ENCODE assay signal across 11 cellular contexts in genomic region chr2:201208563-201209252, GRCh38. TPM values are rescaled to one million over a fixed set of nuclear protein-coding genes. Genes with fewer than 3 reads are reported as not detected.
DNase-seq lines count a peak whose midpoint lies in the region; ATAC-seq, FAIRE-seq and TF ChIP-seq lines count a peak whose summit lies in the region.
"Had no signal": no experiment of that assay in that cellular context is flagged by ENCODE, and none has a peak within 500 bp of the region (broad histone marks: within the 10 kb centered on the region; RNA-seq: fewer than 3 reads in every experiment).

No MANE protein-coding gene starts in this region.

- H3K4me1 Mint-ChIP-seq in MCF 10A (ENCODE audit: insufficient read depth, unreplicated experiment) = no peaks in the 10 kb centered on the region

- intact Hi-C loops in MCF 10A (cut with micrococcal nuclease) = no loop called here

- in situ Hi-C loops in HAP-1 (cut with MboI; ENCODE audit: low sequenced_read_pairs) = no loop called here

- H3K9me3 ChIP-seq in mucosa of rectum (ENCODE audit: control insufficient read depth in 2 of 2, low read length in 2 of 2) = no peaks in the 10 kb centered on the region
- H3K9me3 ChIP-seq in HAP-1 = no peaks in the 10 kb centered on the region

- no peak overlapping the region for H3K4me3 Mint-ChIP-seq in MCF 10A (ENCODE audit: unreplicated experiment)

- H3K27me3 ChIP-seq in mucosa of rectum (ENCODE audit: control insufficient read depth in 2 of 2, insufficient read depth in 2 of 2, low read length in 2 of 2) (no peaks in the 10 kb centered on the region), HAP-1 (ENCODE audit: low read depth) (no peaks in the 10 kb centered on the region)

- FAIRE-seq in GM19239 (lab: Jason Lieb, UNC) = peak; percentile 44

- no peak overlapping the region for H3K9ac ChIP-seq in mucosa of rectum (ENCODE audit: low read depth in 1 of 2, low read length in 2 of 2)

- no peaks in the 10 kb centered on the region for H3K36me3 Mint-ChIP-seq in MCF 10A (ENCODE audit: insufficient read depth, unreplicated experiment)

- no peaks in the 10 kb centered on the region for H3K9me3 Mint-ChIP-seq in MCF 10A (ENCODE audit: unreplicated experiment)

- TF ChIP-seq CTCF in MCF 10A (IDR thresholded peaks at IDR 0.05; ENCODE audit: unreplicated experiment) (no peak), foreskin fibroblast (IDR thresholded peaks at IDR 0.05; ENCODE audit: low read depth, low read length) (no peak)

- H3K27me3 Mint-ChIP-seq in MCF 10A (ENCODE audit: insufficient read depth, unreplicated experiment) = no peaks in the 10 kb centered on the region

- ATAC-seq in HG02884 (IDR thresholded peaks at IDR 0.05; ENCODE audit: unreplicated experiment) = peak; percentile 68
- ATAC-seq: stimulated activated naive CD8-positive, alpha-beta T cell treated with anti-CD3 and anti-CD28 coated beads, Interleukin-15, Interleukin-2, amounts not matched to agents 100 U/mL and 50 U/mL, for 24 hours had no signal

- H3K27ac ChIP-seq in mucosa of rectum (ENCODE audit: low read depth in 2 of 2, low read length in 2 of 2) = peak overlapping the region; percentile 23 to 70

- DNase-seq in GM19239 (ENCODE audit: insufficient read length, low spot score) (no peak), NOMO-1 treated with DMSO at 0.1 percent for 48 hours (lab: John Stamatoyannopoulos, UW; ENCODE audit: unreplicated experiment) (peak; percentile 96), NCI-H2107 (lab: John Stamatoyannopoulos, UW) (no peak), MCF 10A (ENCODE audit: unreplicated experiment) (no peak), HAP-1 (ENCODE audit: low spot score in 2 of 2) (no peak), foreskin fibroblast (no peak)
- DNase-seq: activated T-cell treated with anti-CD3 and anti-CD28 coated beads for 4 hours; NCI-H526 treated with DMSO at 0.1 percent for 48 hours; stimulated activated naive CD8-positive, alpha-beta T cell treated with anti-CD3 and anti-CD28 coated beads, Interleukin-15, Interleukin-2, amounts not matched to agents 100 U/mL and 50 U/mL, for 24 hours had no signal

- H3K4me1 ChIP-seq in mucosa of rectum (ENCODE audit: control insufficient read depth in 2 of 2, insufficient read depth in 2 of 2, low read length in 2 of 2) (peaks cover 0 to 7% of the 10 kb centered on the region in 2 donors), HAP-1 (peaks cover 6% of the 10 kb centered on the region)

- POLR2A ChIA-PET in MCF 10A (lab: Yijun Ruan, JAX) = no interaction called here

- CTCF ChIA-PET in MCF 10A (lab: Yijun Ruan, JAX) = interaction anchor here (0.6 to 1.4 kb wide), 2 partner anchors 24 to 94 kb away, joined by 3 to 7 read pairs; no protein-coding TSS in a partner anchor

- H3K4me3 ChIP-seq in mucosa of rectum (ENCODE audit: low read length in 2 of 2) (peak overlapping the region in 1 of 2 donors; percentile 1), HAP-1 (no peak overlapping the region), foreskin fibroblast (ENCODE audit: low read depth in 1 of 2, low read length in 2 of 2) (no peak overlapping the region)

- BruUV-seq in MCF 10A (replicated peaks; lab: Mats Ljungman, UMichigan) = no TSS peak

- H3K27ac Mint-ChIP-seq in MCF 10A (ENCODE audit: low read depth, unreplicated experiment) = no peak overlapping the region

- peaks cover 9 to 23% of the 10 kb centered on the region in 2 donors for H3K36me3 ChIP-seq in mucosa of rectum (ENCODE audit: control insufficient read depth in 2 of 2, insufficient read depth in 2 of 2, low read length in 2 of 2)
- H3K36me3 ChIP-seq in HAP-1 (replicated peaks) = no peaks in the 10 kb centered on the region

RNA-seq across cellular contexts. Expression of gene CASP10, which starts 25.8 kb away (rescaled TPM):
- total RNA-seq in MCF 10A (2022) = 0.19 and 0.27 TPM in 2 replicates

RNA-seq across cellular contexts. Expression of gene CASP8, which starts 51.6 kb away (rescaled TPM):
- 32.8 and 35.2 TPM in 2 replicates for total RNA-seq in MCF 10A (2022)
